Comparison of ENCODE assay signal across 19 cellular contexts in the genomic region with DNA sequence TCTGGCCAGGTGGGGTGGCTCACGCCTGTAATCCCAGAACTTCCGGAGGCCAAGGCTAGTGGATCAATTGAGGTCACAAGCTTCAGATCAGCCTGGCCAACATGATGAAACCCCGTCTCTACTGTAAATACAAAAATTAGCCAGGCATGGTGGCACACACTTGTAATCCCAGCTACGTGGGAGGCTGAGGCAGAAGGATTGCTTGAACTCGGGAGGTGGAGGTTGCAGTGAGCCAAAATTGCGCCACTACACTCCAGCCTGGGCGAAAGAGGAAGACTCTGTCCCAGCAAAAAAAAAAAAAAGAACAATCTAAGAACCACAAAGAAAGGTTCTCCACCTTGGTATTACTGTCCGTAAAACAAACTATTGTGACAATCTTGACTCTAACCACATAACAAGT. TPM values are rescaled to one million over a fixed set of nuclear protein-coding genes. Genes with fewer than 3 reads are reported as not detected.
DNase-seq lines count a peak whose midpoint lies in the region; ATAC-seq, FAIRE-seq and TF ChIP-seq lines count a peak whose summit lies in the region.
"Had no signal": no experiment of that assay in that cellular context is flagged by ENCODE, and none has a peak within 500 bp of the region (broad histone marks: within the 10 kb centered on the region; RNA-seq: fewer than 3 reads in every experiment).

No MANE protein-coding gene starts in this region.

- FAIRE-seq in GM12891 (lab: Jason Lieb, UNC): no peak
- FAIRE-seq: A204.1, G401.6, GM12892 had no signal

- DNase-seq in SKM-1 treated with dmso at 0.1 percent for 144 hours (lab: John Stamatoyannopoulos, UW; ENCODE audit: unreplicated experiment) (peak; percentile 29), SKM-1 (lab: John Stamatoyannopoulos, UW; ENCODE audit: unreplicated experiment) (no peak), NB4 (ENCODE audit: low read depth) (peak; percentile 11), NCI-H2029 treated with DMSO at 0.1 percent for 48 hours (lab: John Stamatoyannopoulos, UW) (no peak), GM12891 (ENCODE audit: insufficient read length, low spot score) (no peak), body of pancreas (no peak)
- DNase-seq: C1 segment of cervical spinal cord; Calu3; CD4-positive, alpha-beta T cell; DMS79 treated with DMSO at 0.1 percent for 48 hours; EL; H7 had no signal

- H3K27me3 ChIP-seq in body of pancreas: no peaks in the 10 kb centered on the region

- peak overlapping the region; percentile 28 for H3K27ac ChIP-seq in VCaP
- H3K27ac ChIP-seq in body of pancreas: no peak overlapping the region
- H3K27ac ChIP-seq: HL-60 had no signal

- 44 to 68% methylated on average over 8 of the region's 8 CpGs for WGBS in body of pancreas, 2 donors

- no peak for TF ChIP-seq CTCF in NB4 (IDR thresholded peaks at IDR 0.05; ENCODE audit: low read depth, low read length)
- no peak for TF ChIP-seq CTCF in VCaP (conservative IDR thresholded peaks at IDR 0.05)
- TF ChIP-seq CTCF in body of pancreas (IDR thresholded peaks at IDR 0.05): no peak

- intact Hi-C loops in body of pancreas (cut with DNase I): loop anchor here (10.0 kb wide), 1 partner anchor 132 kb away; no protein-coding TSS in a partner anchor

- no peak overlapping the region for H3K4me3 ChIP-seq in NB4 (ENCODE audit: low read depth, low read length)
- no peak overlapping the region for H3K4me3 ChIP-seq in body of pancreas
- H3K4me3 ChIP-seq: GM23338 had no signal

- peaks cover 57% of the 10 kb centered on the region for H3K4me1 ChIP-seq in body of pancreas

- H3K36me3 ChIP-seq in body of pancreas (replicated peaks in 1 of 2; ENCODE audit: insufficient read depth in 1 of 2, low read depth in 2 of 2): no peaks in the 10 kb centered on the region

- no peaks in the 10 kb centered on the region for H3K9me3 ChIP-seq in body of pancreas

- no peak for ATAC-seq in body of pancreas
- ATAC-seq: GM23338 had no signal

- TF ChIP-seq POLR2A in NB4 (IDR thresholded peaks at IDR 0.05; ENCODE audit: extremely low read depth, insufficient read length) (no peak), GM12891 (IDR thresholded peaks at IDR 0.05; ENCODE audit: low read depth, low read length) (no peak), body of pancreas (IDR thresholded peaks at IDR 0.05) (no peak)

TF ChIP-seq in GM12891, 5 proteins besides CTCF, POLR2A, EP300 and RAD21:
- TF ChIP-seq PAX5 (IDR thresholded peaks at IDR 0.05; ENCODE audit: insufficient read depth, low read length, severe bottlenecking): no peak
- no peak for TF ChIP-seq TAF1 (IDR thresholded peaks at IDR 0.05; ENCODE audit: low read depth, low read length)
- no peak for TF ChIP-seq POLR2AphosphoS5 (IDR thresholded peaks at IDR 0.05; ENCODE audit: low read depth, low read length)
- no peak for TF ChIP-seq SPI1 (IDR thresholded peaks at IDR 0.05; ENCODE audit: low read depth, low read length)
- no peak for TF ChIP-seq POU2F2 (IDR thresholded peaks at IDR 0.05; ENCODE audit: low read depth, low read length)

RNA-seq across cellular contexts. Expression of a gene that starts 9.7 kb away (rescaled TPM):
- 0.03 TPM for polyA plus RNA-seq in GM12891 (2012; ENCODE audit: low read depth, missing spikeins)
- 100 to 1,000 TPM in 1 of 2 donors, 10 to 100 TPM in 1; 35.8 to 162 TPM for total RNA-seq in body of pancreas
- total RNA-seq: B cell; CD4-positive, alpha-beta T cell had no signal

Comparison
In these comparisons a context has a peak if more than half of its experiments do, and no peak if none do; other contexts are left out.
1. DNase-seq: peak in SKM-1 treated with dmso at 0.1 percent for 144 hours (single experiment) and NB4 (single experiment); none in SKM-1 (single experiment), NCI-H2029 treated with DMSO at 0.1 percent for 48 hours (single experiment), GM12891 (single experiment) and body of pancreas (0 of 4).